ENCODE assay signal across 8 cellular contexts in genomic region chr4:150078041-150078995, GRCh38. TPM values are rescaled to one million over a fixed set of nuclear protein-coding genes. Genes with fewer than 3 reads are reported as not detected.
DNase-seq lines count a peak whose midpoint lies in the region; ATAC-seq and TF ChIP-seq lines count a peak whose summit lies in the region.

DCLK2 (plus strand) TSS chr4:150078445; CDS start chr4:150079028, 583 bp downstream.

- H3K4me3 Mint-ChIP-seq in stimulated activated memory B cell treated with anti-CD40 and anti-IgM and Interleukin-4, amounts not matched to agents 10 μg/mL and 1 μg/mL and 100 μg/mL, for 72 hours: peak within 1 kb of the TSS; percentile 78

- peaks cover 52% of the 10 kb centered on the region for H3K79me2 ChIP-seq in SK-N-SH (ENCODE audit: insufficient read depth)

- H3K4me1 ChIP-seq in SK-N-SH (ENCODE audit: control insufficient read depth in 1 of 2, insufficient read depth in 2 of 2, low read depth in 1 of 2, low read length in 1 of 2) (peaks cover 18 to 22% of the 10 kb centered on the region in 2 experiments), duodenal mucosa (ENCODE audit: control insufficient read depth in 1 of 2, insufficient read depth in 2 of 2, low read length in 2 of 2) (peaks cover 0 to 11% of the 10 kb centered on the region in 2 donors), left lung (peaks cover 4 to 9% of the 10 kb centered on the region in 2 donors)

- H3K27me3 Mint-ChIP-seq in stimulated activated memory B cell treated with anti-CD40 and anti-IgM and Interleukin-4, amounts not matched to agents 10 μg/mL and 1 μg/mL and 100 μg/mL, for 72 hours: peaks cover 33% of the 10 kb centered on the region

- no peaks in the 10 kb centered on the region for H3K9me2 ChIP-seq in SK-N-SH

- H3K27ac Mint-ChIP-seq in stimulated activated memory B cell treated with anti-CD40 and anti-IgM and Interleukin-4, amounts not matched to agents 10 μg/mL and 1 μg/mL and 100 μg/mL, for 72 hours: peak within 1 kb of the TSS; percentile 24

- peak within 1 kb of the TSS; percentile 83 for H2AFZ ChIP-seq in SK-N-SH (ENCODE audit: low read depth)

- H3K27ac ChIP-seq in SK-N-SH (ENCODE audit: low read depth in 2 of 2, low read length in 1 of 2) (peak within 1 kb of the TSS; percentile 83 to 93), duodenal mucosa (ENCODE audit: low read depth, low read length) (peak within 1 kb of the TSS; percentile 60), left lung (peak within 1 kb of the TSS; percentile 76 to 77)

- H3K27me3 ChIP-seq in SK-N-SH (ENCODE audit: insufficient read depth) (no peaks in the 10 kb centered on the region), duodenal mucosa (ENCODE audit: control insufficient read depth in 1 of 2, insufficient read depth in 2 of 2, low read length in 2 of 2) (peaks cover 17 to 26% of the 10 kb centered on the region in 2 donors), left lung (peaks cover 0 to 41% of the 10 kb centered on the region in 2 donors)

- 0 out of 4 replicates have a peak, but pooled peaks have one; percentile 6 to 60 for TF ChIP-seq EP300 in SK-N-SH (IDR thresholded peaks at IDR 0.05; ENCODE audit: borderline replicate concordance in 1 of 2, low read depth in 1 of 2, low read length in 1 of 2)

- POLR2A ChIA-PET in SK-N-SH (lab: Yijun Ruan, JAX): interaction anchor here (1.0 to 2.0 kb wide), 5 partner anchors 27 to 289 kb away, joined by 3 to 5 read pairs (median 3); no protein-coding TSS in a partner anchor

- no peaks in the 10 kb centered on the region for H3K36me3 Mint-ChIP-seq in stimulated activated memory B cell treated with anti-CD40 and anti-IgM and Interleukin-4, amounts not matched to agents 10 μg/mL and 1 μg/mL and 100 μg/mL, for 72 hours

- H3K9me3 Mint-ChIP-seq in stimulated activated memory B cell treated with anti-CD40 and anti-IgM and Interleukin-4, amounts not matched to agents 10 μg/mL and 1 μg/mL and 100 μg/mL, for 72 hours: no peaks in the 10 kb centered on the region

- peaks cover 26% of the 10 kb centered on the region for H3F3A ChIP-seq in SK-N-SH (replicated peaks; ENCODE audit: insufficient read depth)

- TF ChIP-seq CTCF in SK-N-SH (IDR thresholded peaks at IDR 0.05): no peak
- no peak for TF ChIP-seq CTCF in left lung (IDR thresholded peaks at IDR 0.05)

- no peaks in the 10 kb centered on the region for H3K36me3 ChIP-seq in SK-N-SH (replicated peaks in 1 of 2; ENCODE audit: control insufficient read depth in 1 of 2, insufficient read depth in 2 of 2, low read length in 1 of 2)
- H3K36me3 ChIP-seq in duodenal mucosa (ENCODE audit: control insufficient read depth in 1 of 2, insufficient read depth in 2 of 2, low read length in 2 of 2): no peaks in the 10 kb centered on the region
- H3K36me3 ChIP-seq in left lung: no peaks in the 10 kb centered on the region

- H3K4me3 ChIP-seq in SK-N-SH (ENCODE audit: low read depth in 2 of 2, low read length in 1 of 2) (peak within 1 kb of the TSS; percentile 83 to 92), duodenal mucosa (ENCODE audit: low read depth in 1 of 2, low read length in 2 of 2) (peak within 1 kb of the TSS; percentile 61 to 69), left lung (peak within 1 kb of the TSS; percentile 61 to 70)

- peak within 1 kb of the TSS; percentile 59 for H3K9ac ChIP-seq in SK-N-SH
- peak within 1 kb of the TSS; percentile 22 to 32 for H3K9ac ChIP-seq in duodenal mucosa (ENCODE audit: low read depth in 1 of 2, low read length in 2 of 2)

- intact Hi-C loops in left lung (cut with DNase I): no loop called here

- CTCF ChIA-PET in SK-N-SH (lab: Yijun Ruan, JAX): interaction anchor here (0.9 to 4.1 kb wide), 14 partner anchors 9 to 165 kb away, joined by 3 to 22 read pairs (median 4); no protein-coding TSS in a partner anchor

- H3K4me1 Mint-ChIP-seq in stimulated activated memory B cell treated with anti-CD40 and anti-IgM and Interleukin-4, amounts not matched to agents 10 μg/mL and 1 μg/mL and 100 μg/mL, for 72 hours: peaks cover 19% of the 10 kb centered on the region

- WGBS in SK-N-SH (ENCODE audit: low lambda C conversion rate): 1% methylated on average over 33 of the region's 119 CpGs

- ATAC-seq in left lung: peak; percentile 71
- peak; percentile 49 for ATAC-seq in stimulated activated memory B cell treated with anti-CD40 and anti-IgM and Interleukin-4, amounts not matched to agents 10 μg/mL and 1 μg/mL and 100 μg/mL, for 72 hours

- 0 out of 2 replicates have a peak, but pooled peaks have one; percentile 10 for TF ChIP-seq RAD21 in SK-N-SH (IDR thresholded peaks at IDR 0.05; ENCODE audit: low read length)

- H3K9me3 ChIP-seq in SK-N-SH: no peaks in the 10 kb centered on the region
- H3K9me3 ChIP-seq in duodenal mucosa (ENCODE audit: control insufficient read depth in 1 of 2, low read length in 2 of 2): no peaks in the 10 kb centered on the region
- H3K9me3 ChIP-seq in left lung: no peaks in the 10 kb centered on the region

- peak within 1 kb of the TSS; percentile 93 for H3K4me2 ChIP-seq in SK-N-SH

- H4K20me1 ChIP-seq in SK-N-SH (ENCODE audit: insufficient read depth): peaks cover 32% of the 10 kb centered on the region

- DNase-seq in stimulated activated CD4-positive, alpha-beta T cell treated with anti-CD3 and anti-CD28 coated beads, Interleukin-15, amount 100 ng/mL, for 24 hours: peak; percentile 30
- DNase-seq in stimulated activated CD4-positive, alpha-beta T cell treated with anti-CD3 and anti-CD28 coated beads, Interleukin-4, amount 100 ng/mL, for 24 hours: no peak
- peak; percentile 32 for DNase-seq in LoVo (ENCODE audit: low spot score)
- DNase-seq in SK-N-SH: peak; percentile 95
- peak; percentile 82 to 88 for DNase-seq in left lung
- DNase-seq in NOMO-1 treated with dmso at 0.1 percent for 144 hours (lab: John Stamatoyannopoulos, UW; ENCODE audit: unreplicated experiment): no peak

TF ChIP-seq in SK-N-SH, 30 proteins besides CTCF, POLR2A, EP300 and RAD21 (continues in another document):
- TF ChIP-seq RCOR1 (IDR thresholded peaks at IDR 0.05; ENCODE audit: low read length): no peak
- TF ChIP-seq FOSL2 (IDR thresholded peaks at IDR 0.05; ENCODE audit: borderline replicate concordance, low read depth): no peak
- TF ChIP-seq YY1 (IDR thresholded peaks at IDR 0.05; ENCODE audit: low read depth): no peak
- no peak for TF ChIP-seq ELF1 (IDR thresholded peaks at IDR 0.05)
- peak; percentile 62; the same call in 1 of the 2 replicates for TF ChIP-seq TEAD4 (IDR thresholded peaks at IDR 0.05; ENCODE audit: borderline replicate concordance, insufficient read depth)
- TF ChIP-seq MAX (IDR thresholded peaks at IDR 0.05; ENCODE audit: low read depth): peak; percentile 26
- no peak for TF ChIP-seq ZBTB33 (IDR thresholded peaks at IDR 0.05; ENCODE audit: borderline replicate concordance, low read depth)
- TF ChIP-seq TAF1 (IDR thresholded peaks at IDR 0.05; ENCODE audit: borderline replicate concordance, low read depth, low read length): peak; percentile 48; the same call in 1 of the 2 replicates
- TF ChIP-seq SIN3A (IDR thresholded peaks at IDR 0.05; ENCODE audit: borderline replicate concordance, low read depth, low read length): peak; percentile 93
- TF ChIP-seq FOXM1 (IDR thresholded peaks at IDR 0.05; ENCODE audit: low read depth): no peak
- TF ChIP-seq NRF1 (IDR thresholded peaks at IDR 0.05; ENCODE audit: low read depth, low read length): peak; percentile 55
- no peak for TF ChIP-seq FOXJ3 (CRISPR knock-in tag; IDR thresholded peaks at IDR 0.05)
- no peak for TF ChIP-seq EZH2phosphoT487 (IDR thresholded peaks at IDR 0.05; ENCODE audit: borderline replicate concordance, low read depth)
- TF ChIP-seq JUND (IDR thresholded peaks at IDR 0.05): no peak
- TF ChIP-seq SMC3 (IDR thresholded peaks at IDR 0.05; ENCODE audit: low read depth, low read length): no peak
- TF ChIP-seq TCF12 (IDR thresholded peaks at IDR 0.05): peak; percentile 56
- TF ChIP-seq CHD2 (IDR thresholded peaks at IDR 0.05; ENCODE audit: low read length, partially characterized antibody): no peak
- TF ChIP-seq POLR2AphosphoS5 (IDR thresholded peaks at IDR 0.05; ENCODE audit: low read depth, low read length): peak; percentile 75
- TF ChIP-seq RFX5 (IDR thresholded peaks at IDR 0.05; ENCODE audit: low read length): no peak
- TF ChIP-seq IRF3 (IDR thresholded peaks at IDR 0.05; ENCODE audit: low read depth, low read length): no peak
- peak; percentile 77 for TF ChIP-seq NFIC (IDR thresholded peaks at IDR 0.05; ENCODE audit: borderline replicate concordance)

RNA-seq across cellular contexts. Expression of gene DCLK2, which starts in this region (rescaled TPM):
- polyA plus RNA-seq in SK-N-SH (2012; rRNA removed): 10.0 and 10.1 TPM in 2 replicates
- polyA plus RNA-seq in SK-N-SH (2012; cell fraction: cytosol; rRNA removed): 11.0 and 11.4 TPM in 2 replicates
- polyA plus RNA-seq in SK-N-SH (2012; cell fraction: nucleus; rRNA removed): 16.8 and 19.1 TPM in 2 replicates
- total RNA-seq in left lung: 1 to 10 TPM; 2.6 to 5.2 TPM

Comparison
In these comparisons a context has a peak if more than half of its experiments do, and no peak if none do; other contexts are left out.
1. DNase-seq: peak in stimulated activated CD4-positive, alpha-beta T cell treated with anti-CD3 and anti-CD28 coated beads, Interleukin-15, amount 100 ng/mL, for 24 hours (single experiment), LoVo (single experiment), SK-N-SH (single experiment) and left lung (2 of 2); none in stimulated activated CD4-positive, alpha-beta T cell treated with anti-CD3 and anti-CD28 coated beads, Interleukin-4, amount 100 ng/mL, for 24 hours (single experiment) and NOMO-1 treated with dmso at 0.1 percent for 144 hours (single experiment).
2. Peak in every context shown above with its lines, with median percentiles within 50 percentile points of each other: H3K27ac ChIP-seq and H3K4me3 ChIP-seq.